ENCODE assay signal across 1 cellular context in the genomic region with DNA sequence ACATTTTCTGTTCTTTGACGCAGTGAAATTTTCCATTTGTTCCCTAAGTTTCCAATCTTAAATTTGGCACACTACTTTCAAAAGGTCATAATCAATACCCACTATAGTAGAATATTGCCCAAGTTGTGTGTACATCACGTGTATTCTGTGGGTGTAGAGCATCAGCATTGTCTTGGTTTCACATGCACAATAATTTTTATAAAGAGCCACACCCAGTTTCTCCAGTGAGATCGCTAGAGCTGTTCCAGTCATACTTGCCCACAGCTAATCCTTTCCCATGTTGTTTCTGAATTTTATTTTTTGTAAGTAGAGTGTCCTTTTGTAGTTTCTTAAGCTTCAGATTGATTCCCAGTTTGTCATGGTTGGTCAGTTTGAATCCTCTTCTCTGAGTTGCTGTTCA.
TF ChIP-seq lines count a peak whose summit lies in the region.

No MANE protein-coding gene starts in this region.

TF ChIP-seq in K562, 482 proteins besides CTCF, POLR2A, EP300 and RAD21:
- TF ChIP-seq, protein P1, sequence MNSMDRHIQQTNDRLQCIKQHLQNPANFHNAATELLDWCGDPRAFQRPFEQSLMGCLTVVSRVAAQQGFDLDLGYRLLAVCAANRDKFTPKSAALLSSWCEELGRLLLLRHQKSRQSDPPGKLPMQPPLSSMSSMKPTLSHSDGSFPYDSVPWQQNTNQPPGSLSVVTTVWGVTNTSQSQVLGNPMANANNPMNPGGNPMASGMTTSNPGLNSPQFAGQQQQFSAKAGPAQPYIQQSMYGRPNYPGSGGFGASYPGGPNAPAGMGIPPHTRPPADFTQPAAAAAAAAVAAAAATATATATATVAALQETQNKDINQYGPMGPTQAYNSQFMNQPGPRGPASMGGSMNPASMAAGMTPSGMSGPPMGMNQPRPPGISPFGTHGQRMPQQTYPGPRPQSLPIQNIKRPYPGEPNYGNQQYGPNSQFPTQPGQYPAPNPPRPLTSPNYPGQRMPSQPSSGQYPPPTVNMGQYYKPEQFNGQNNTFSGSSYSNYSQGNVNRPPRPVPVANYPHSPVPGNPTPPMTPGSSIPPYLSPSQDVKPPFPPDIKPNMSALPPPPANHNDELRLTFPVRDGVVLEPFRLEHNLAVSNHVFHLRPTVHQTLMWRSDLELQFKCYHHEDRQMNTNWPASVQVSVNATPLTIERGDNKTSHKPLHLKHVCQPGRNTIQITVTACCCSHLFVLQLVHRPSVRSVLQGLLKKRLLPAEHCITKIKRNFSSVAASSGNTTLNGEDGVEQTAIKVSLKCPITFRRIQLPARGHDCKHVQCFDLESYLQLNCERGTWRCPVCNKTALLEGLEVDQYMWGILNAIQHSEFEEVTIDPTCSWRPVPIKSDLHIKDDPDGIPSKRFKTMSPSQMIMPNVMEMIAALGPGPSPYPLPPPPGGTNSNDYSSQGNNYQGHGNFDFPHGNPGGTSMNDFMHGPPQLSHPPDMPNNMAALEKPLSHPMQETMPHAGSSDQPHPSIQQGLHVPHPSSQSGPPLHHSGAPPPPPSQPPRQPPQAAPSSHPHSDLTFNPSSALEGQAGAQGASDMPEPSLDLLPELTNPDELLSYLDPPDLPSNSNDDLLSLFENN (IDR thresholded peaks at IDR 0.05; ENCODE audit: low read depth in 2 of 2, low read length in 2 of 2) = no peak
- TF ChIP-seq ZNF212 (CRISPR knock-in tag; IDR thresholded peaks at IDR 0.05) = no peak
- TF ChIP-seq RBM15 (IDR thresholded peaks at IDR 0.05; ENCODE audit: insufficient read depth, low read length) = no peak
- no peak for TF ChIP-seq NFXL1 (CRISPR knock-in tag; IDR thresholded peaks at IDR 0.05)
- no peak for TF ChIP-seq KDM5B (IDR thresholded peaks at IDR 0.05; ENCODE audit: insufficient replicate concordance, low read depth, low read length)
- TF ChIP-seq ZNF655 (CRISPR knock-in tag; IDR thresholded peaks at IDR 0.05) = no peak
- no peak for TF ChIP-seq IRF1 (CRISPR knock-in tag; IDR thresholded peaks at IDR 0.05; ENCODE audit: borderline replicate concordance)
- TF ChIP-seq LEF1 (IDR thresholded peaks at IDR 0.05) = no peak
